Comparison of ENCODE assay signal across 8 cellular contexts in genomic region chr1:109910963-109911798, GRCh38. TPM values are rescaled to one million over a fixed set of nuclear protein-coding genes. Genes with fewer than 3 reads are reported as not detected.
A peak's percentile ranks its signal among the peaks of the same experiment; 100 is the strongest.
DNase-seq lines count a peak whose midpoint lies in the region; ATAC-seq and TF ChIP-seq lines count a peak whose summit lies in the region.

No MANE protein-coding gene starts in this region.

- H3K18ac ChIP-seq in neuronal stem cell (ENCODE audit: low read length): peak overlapping the region; percentile 90

- no CpG with 5 or more reads among the region's 70 CpGs for WGBS in neuronal stem cell (ENCODE audit: extremely low coverage in 2 of 2, insufficient read length in 2 of 2, insufficient replicate concordance in 1 of 2), 2 donors

- POLR2A ChIA-PET in activated CD4-positive, alpha-beta T cell treated with anti-CD3 and anti-CD28 coated beads, Interleukin-2, amount 10 ng/mL, durations not matched to agents 7 days and 5 days (lab: Charles Lee): interaction anchor here (0.5 to 0.7 kb wide), 2 partner anchors 126 to 457 kb away, joined by 4 to 5 read pairs; no protein-coding TSS in a partner anchor

- no peak overlapping the region for H4K91ac ChIP-seq in neuronal stem cell (ENCODE audit: low read depth, low read length, poor library complexity)

- peak overlapping the region; percentile 95 for H3K14ac ChIP-seq in neuronal stem cell (ENCODE audit: low read length)

- peak overlapping the region; percentile 19 for H2BK5ac ChIP-seq in neuronal stem cell (ENCODE audit: low read length)

- no peaks in the 10 kb centered on the region for H3K9me3 ChIP-seq in neuronal stem cell (replicated peaks in 1 of 2; ENCODE audit: control insufficient read depth in 2 of 2, insufficient read depth in 1 of 2, low read depth in 1 of 2, low read length in 2 of 2)

- H3K36me3 Mint-ChIP-seq in activated CD4-positive, alpha-beta T cell treated with anti-CD3 and anti-CD28 coated beads, Interleukin-2, amount 10 ng/mL, durations not matched to agents 7 days and 5 days (ENCODE audit: low read depth): peaks cover 18% of the 10 kb centered on the region

- peak overlapping the region; percentile 58 for H3K23ac ChIP-seq in neuronal stem cell (ENCODE audit: low read depth, low read length, poor library complexity)

- H3K4me1 Mint-ChIP-seq in activated CD4-positive, alpha-beta T cell treated with anti-CD3 and anti-CD28 coated beads, Interleukin-2, amount 10 ng/mL, durations not matched to agents 7 days and 5 days: peaks cover 67% of the 10 kb centered on the region

- no peaks in the 10 kb centered on the region for H3K9me3 Mint-ChIP-seq in activated CD4-positive, alpha-beta T cell treated with anti-CD3 and anti-CD28 coated beads, Interleukin-2, amount 10 ng/mL, durations not matched to agents 7 days and 5 days

- H3K27me3 ChIP-seq in neuronal stem cell (ENCODE audit: control insufficient read depth in 3 of 3, insufficient read depth in 3 of 3, low read depth in 1 of 3, low read length in 3 of 3): peaks cover 0 to 21% (median 5%) of the 10 kb centered on the region in 3 experiments

- peaks cover 4% of the 10 kb centered on the region for H3K27me3 Mint-ChIP-seq in activated CD4-positive, alpha-beta T cell treated with anti-CD3 and anti-CD28 coated beads, Interleukin-2, amount 10 ng/mL, durations not matched to agents 7 days and 5 days

- H2BK120ac ChIP-seq in neuronal stem cell (ENCODE audit: low read depth, low read length): no peak overlapping the region

- H3K36me3 ChIP-seq in neuronal stem cell (replicated peaks in 1 of 2; ENCODE audit: control insufficient read depth in 2 of 2, insufficient read depth in 2 of 2, low read length in 2 of 2): peaks cover 0 to 25% of the 10 kb centered on the region in 2 donors

- no peak overlapping the region for H4K8ac ChIP-seq in neuronal stem cell (ENCODE audit: low read depth, low read length)

- TF ChIP-seq CTCF in epithelial cell of proximal tubule (conservative IDR thresholded peaks at IDR 0.05; ENCODE audit: low read depth, low read length): no peak

- no peak for ATAC-seq in HG02840 (IDR thresholded peaks at IDR 0.05; ENCODE audit: low FRiP score, unreplicated experiment)

- CTCF ChIA-PET in activated CD4-positive, alpha-beta T cell treated with anti-CD3 and anti-CD28 coated beads, Interleukin-2, amount 10 ng/mL, durations not matched to agents 7 days and 5 days (lab: Charles Lee): interaction anchor here (0.7 to 1.3 kb wide), 4 partner anchors 12 to 36 kb away, joined by 3 read pairs; no protein-coding TSS in a partner anchor

- peak overlapping the region; percentile 82 for H3K4me2 ChIP-seq in neuronal stem cell (ENCODE audit: insufficient read depth, low read length, poor library complexity, severe bottlenecking)

- H2AK5ac ChIP-seq in neuronal stem cell (ENCODE audit: low read depth, low read length): peak overlapping the region; percentile 85

- peak overlapping the region; percentile 88 for H2BK15ac ChIP-seq in neuronal stem cell (ENCODE audit: low read length)

- peak overlapping the region; percentile 13 for H3K4ac ChIP-seq in neuronal stem cell (ENCODE audit: low read length)

- H3K27ac ChIP-seq in neuronal stem cell (replicated peaks; ENCODE audit: low read length): no peak overlapping the region

- peaks cover 3% of the 10 kb centered on the region for H3K79me1 ChIP-seq in neuronal stem cell (ENCODE audit: low read depth, low read length)

- DNase-seq in stimulated activated CD4-positive, alpha-beta T cell treated with anti-CD3 and anti-CD28 coated beads, Interleukin-15, amount 100 ng/mL, for 24 hours: peak; percentile 47
- DNase-seq in stimulated activated CD4-positive, alpha-beta T cell treated with anti-CD3 and anti-CD28 coated beads, Interleukin-1b, Interleukin-23, amount 100 ng/mL, for 48 hours: no peak
- DNase-seq in activated CD4-positive, alpha-beta T cell treated with anti-CD3 and anti-CD28 coated beads, Interleukin-2, amount 10 ng/mL, durations not matched to agents 7 days and 5 days: peak; percentile 11
- DNase-seq in epithelial cell of proximal tubule (ENCODE audit: low read depth): no peak
- peak; percentile 24 for DNase-seq in neuronal stem cell (ENCODE audit: low spot score)
- no peak for DNase-seq in NCI-H1694 (lab: John Stamatoyannopoulos, UW)
- no peak for DNase-seq in AG08396 (ENCODE audit: low spot score)

- H2AFZ ChIP-seq in neuronal stem cell (ENCODE audit: low read length): peak overlapping the region; percentile 96

- H3K9ac ChIP-seq in neuronal stem cell (ENCODE audit: low read depth, low read length, poor library complexity): peak overlapping the region; percentile 95

- peak overlapping the region; percentile 91 for H3K4me3 Mint-ChIP-seq in activated CD4-positive, alpha-beta T cell treated with anti-CD3 and anti-CD28 coated beads, Interleukin-2, amount 10 ng/mL, durations not matched to agents 7 days and 5 days

- peaks cover 17 to 20% of the 10 kb centered on the region in 2 donors for H3K4me1 ChIP-seq in neuronal stem cell (ENCODE audit: control insufficient read depth in 2 of 2, insufficient read depth in 1 of 2, low read depth in 1 of 2, low read length in 2 of 2)

- H3K4me3 ChIP-seq in epithelial cell of proximal tubule (ENCODE audit: low read depth, low read length) (peak overlapping the region; percentile 92), neuronal stem cell (ENCODE audit: low read length in 2 of 2) (peak overlapping the region; percentile 86 to 91)

- H3K27ac Mint-ChIP-seq in activated CD4-positive, alpha-beta T cell treated with anti-CD3 and anti-CD28 coated beads, Interleukin-2, amount 10 ng/mL, durations not matched to agents 7 days and 5 days: peak overlapping the region; percentile 96

- peak overlapping the region; percentile 61 for H2BK12ac ChIP-seq in neuronal stem cell (ENCODE audit: low read length)

RNA-seq across cellular contexts. Expression of gene CSF1, which starts 0.5 kb away (rescaled TPM):
- total RNA-seq in activated CD4-positive, alpha-beta T cell treated with anti-CD3 and anti-CD28 coated beads, Interleukin-2, amount 10 ng/mL, durations not matched to agents 7 days and 5 days: 10 to 100 TPM; 39.5 to 42.4 TPM
- 12.6 and 20.1 TPM in 2 replicates for total RNA-seq in epithelial cell of proximal tubule
- 4.5 TPM for polyA plus RNA-seq in neuronal stem cell (2013, experiment 1 of 2)
- polyA plus RNA-seq in neuronal stem cell (2013, experiment 2 of 2): 4.4 TPM

Comparison
In these comparisons a context has a peak if more than half of its experiments do, and no peak if none do; other contexts are left out.
1. DNase-seq: peak in stimulated activated CD4-positive, alpha-beta T cell treated with anti-CD3 and anti-CD28 coated beads, Interleukin-15, amount 100 ng/mL, for 24 hours (single experiment), activated CD4-positive, alpha-beta T cell treated with anti-CD3 and anti-CD28 coated beads, Interleukin-2, amount 10 ng/mL, durations not matched to agents 7 days and 5 days (single experiment) and neuronal stem cell (single experiment); none in stimulated activated CD4-positive, alpha-beta T cell treated with anti-CD3 and anti-CD28 coated beads, Interleukin-1b, Interleukin-23, amount 100 ng/mL, for 48 hours (single experiment), epithelial cell of proximal tubule (single experiment), NCI-H1694 (single experiment) and AG08396 (single experiment).